8 cellular contexts compared by ENCODE assay signal in genomic region chr1:66300986-66301451, GRCh38.
DNase-seq lines count a peak whose midpoint lies in the region; ATAC-seq, FAIRE-seq and TF ChIP-seq lines count a peak whose summit lies in the region.

No MANE protein-coding gene starts in this region.

- H3K4me1 Mint-ChIP-seq in activated naive CD8-positive, alpha-beta T cell treated with anti-CD3 and anti-CD28 coated beads for 36 hours = peaks cover 34% of the 10 kb centered on the region
- H3K4me1 Mint-ChIP-seq in progenitor cell of endocrine pancreas (ENCODE audit: low read depth) = peaks cover 9% of the 10 kb centered on the region

- peak overlapping the region; percentile 68 for H3K4me3 Mint-ChIP-seq in activated naive CD8-positive, alpha-beta T cell treated with anti-CD3 and anti-CD28 coated beads for 36 hours
- H3K4me3 Mint-ChIP-seq in progenitor cell of endocrine pancreas (ENCODE audit: low read depth) = no peak overlapping the region

- peak overlapping the region; percentile 87 for H3K27ac Mint-ChIP-seq in activated naive CD8-positive, alpha-beta T cell treated with anti-CD3 and anti-CD28 coated beads for 36 hours
- no peak overlapping the region for H3K27ac Mint-ChIP-seq in progenitor cell of endocrine pancreas

- no peaks in the 10 kb centered on the region for H3K9me3 ChIP-seq in left lung

- intact Hi-C loops in left lung (cut with DNase I) = no loop called here

- FAIRE-seq in GM12891 (lab: Jason Lieb, UNC) = peak; percentile 52

- TF ChIP-seq CTCF in left lung (IDR thresholded peaks at IDR 0.05) (no peak), progenitor cell of endocrine pancreas (IDR thresholded peaks at IDR 0.05; ENCODE audit: unreplicated experiment) (no peak)

- peak overlapping the region in 1 of 2 donors; percentile 16 for H3K4me3 ChIP-seq in left lung

- DNase-seq in GM12891 (ENCODE audit: insufficient read length, low spot score) (no peak), LHCN-M2 (ENCODE audit: low read depth) (peak; percentile 78), left lung (no peak), progenitor cell of endocrine pancreas (ENCODE audit: low spot score, unreplicated experiment) (no peak), SHP77 (lab: John Stamatoyannopoulos, UW) (no peak)
- DNase-seq in activated naive CD8-positive, alpha-beta T cell treated with anti-CD3 and anti-CD28 coated beads for 36 hours = peak; percentile 18
- no peak for DNase-seq in NK-92 treated with Interleukin-12 subunit alpha and Interleukin-12 subunit beta, amount 100 ng/mL, for 24 hours (lab: John Stamatoyannopoulos, UW)

- no peaks in the 10 kb centered on the region for H3K27me3 ChIP-seq in left lung

- no peaks in the 10 kb centered on the region for H3K36me3 ChIP-seq in left lung

- ATAC-seq in GM21737 (IDR thresholded peaks at IDR 0.05; ENCODE audit: unreplicated experiment) (peak; percentile 65), left lung (peak; percentile 83)

- no peak for TF ChIP-seq POLR2A in GM12891 (IDR thresholded peaks at IDR 0.05; ENCODE audit: low read depth, low read length)

- peaks cover 6 to 19% of the 10 kb centered on the region in 2 donors for H3K4me1 ChIP-seq in left lung

- H3K27ac ChIP-seq in left lung = peak overlapping the region; percentile 66 to 70

- H3K36me3 Mint-ChIP-seq in activated naive CD8-positive, alpha-beta T cell treated with anti-CD3 and anti-CD28 coated beads for 36 hours = no peaks in the 10 kb centered on the region
- H3K36me3 Mint-ChIP-seq in progenitor cell of endocrine pancreas (ENCODE audit: insufficient read depth) = no peaks in the 10 kb centered on the region

- no peaks in the 10 kb centered on the region for H3K9me3 Mint-ChIP-seq in activated naive CD8-positive, alpha-beta T cell treated with anti-CD3 and anti-CD28 coated beads for 36 hours
- no peaks in the 10 kb centered on the region for H3K9me3 Mint-ChIP-seq in progenitor cell of endocrine pancreas (ENCODE audit: low read depth)

- H3K27me3 Mint-ChIP-seq in activated naive CD8-positive, alpha-beta T cell treated with anti-CD3 and anti-CD28 coated beads for 36 hours = no peaks in the 10 kb centered on the region
- H3K27me3 Mint-ChIP-seq in progenitor cell of endocrine pancreas = no peaks in the 10 kb centered on the region

TF ChIP-seq in GM12891, 5 proteins besides CTCF, POLR2A, EP300 and RAD21:
- no peak for TF ChIP-seq SPI1 (IDR thresholded peaks at IDR 0.05; ENCODE audit: low read depth, low read length)
- no peak for TF ChIP-seq POU2F2 (IDR thresholded peaks at IDR 0.05; ENCODE audit: low read depth, low read length)
- TF ChIP-seq TAF1 (IDR thresholded peaks at IDR 0.05; ENCODE audit: low read depth, low read length) = no peak
- TF ChIP-seq PAX5 (IDR thresholded peaks at IDR 0.05; ENCODE audit: insufficient read depth, low read length, severe bottlenecking) = no peak
- no peak for TF ChIP-seq POLR2AphosphoS5 (IDR thresholded peaks at IDR 0.05; ENCODE audit: low read depth, low read length)

Comparison
In these comparisons a context has a peak if more than half of its experiments do, and no peak if none do; other contexts are left out.
1. DNase-seq: peak in LHCN-M2 (single experiment) and activated naive CD8-positive, alpha-beta T cell treated with anti-CD3 and anti-CD28 coated beads for 36 hours (single experiment); none in GM12891 (single experiment), left lung (0 of 2), progenitor cell of endocrine pancreas (single experiment), SHP77 (0 of 2) and NK-92 treated with Interleukin-12 subunit alpha and Interleukin-12 subunit beta, amount 100 ng/mL, for 24 hours (single experiment).